ENCODE assay signal across 2 cellular contexts in the genomic region with DNA sequence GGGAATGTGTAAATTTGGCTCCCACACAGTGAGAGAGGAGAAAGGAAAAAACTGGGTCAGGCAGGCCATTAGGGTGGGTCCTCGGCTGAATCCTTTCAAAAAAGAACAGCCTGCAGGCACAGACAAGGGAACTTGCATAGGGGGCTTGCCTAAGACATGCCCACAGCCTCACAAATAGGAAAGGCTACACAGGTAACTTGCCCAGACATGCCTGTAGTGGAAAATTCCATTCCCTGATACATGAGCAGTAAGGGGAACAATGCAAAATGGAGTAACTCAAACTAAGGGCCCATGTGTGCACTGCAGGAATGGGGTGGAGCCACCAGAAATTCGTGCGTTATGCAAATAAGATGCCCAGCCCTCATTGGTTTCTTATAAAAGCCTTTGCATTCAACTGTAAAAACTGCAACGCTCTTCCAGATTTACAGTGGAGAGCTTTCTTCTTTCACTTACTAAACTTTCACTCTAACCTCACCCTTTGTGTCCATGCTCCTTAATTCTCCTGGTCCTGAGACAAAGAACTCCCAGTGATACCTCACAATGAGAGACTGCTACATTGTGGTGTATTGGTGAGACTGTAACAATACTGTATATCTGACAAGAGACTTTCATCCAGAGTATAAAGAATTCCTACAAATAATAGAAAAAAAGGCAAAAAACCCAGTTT.
TF ChIP-seq lines count a peak whose summit lies in the region.

No MANE protein-coding gene starts in this region.

TF ChIP-seq in GM23338, 12 proteins besides CTCF, POLR2A, EP300 and RAD21 (continues in another document):
- TF ChIP-seq EZH2phosphoT487 (IDR thresholded peaks at IDR 0.05; ENCODE audit: unreplicated experiment) = no peak
- no peak for TF ChIP-seq ZNF114 (CRISPR knock-in tag; IDR thresholded peaks at IDR 0.05)
- no peak for TF ChIP-seq NANOG (IDR thresholded peaks at IDR 0.05; ENCODE audit: borderline replicate concordance)
- TF ChIP-seq CREB1 (CRISPR knock-in tag; IDR thresholded peaks at IDR 0.05; ENCODE audit: low read depth) = no peak
- no peak for TF ChIP-seq EZH2 (IDR thresholded peaks at IDR 0.05; ENCODE audit: low read depth, unreplicated experiment)
- no peak for TF ChIP-seq ZNF331 (CRISPR knock-in tag; IDR thresholded peaks at IDR 0.05; ENCODE audit: low read depth)
- TF ChIP-seq, protein P1, sequence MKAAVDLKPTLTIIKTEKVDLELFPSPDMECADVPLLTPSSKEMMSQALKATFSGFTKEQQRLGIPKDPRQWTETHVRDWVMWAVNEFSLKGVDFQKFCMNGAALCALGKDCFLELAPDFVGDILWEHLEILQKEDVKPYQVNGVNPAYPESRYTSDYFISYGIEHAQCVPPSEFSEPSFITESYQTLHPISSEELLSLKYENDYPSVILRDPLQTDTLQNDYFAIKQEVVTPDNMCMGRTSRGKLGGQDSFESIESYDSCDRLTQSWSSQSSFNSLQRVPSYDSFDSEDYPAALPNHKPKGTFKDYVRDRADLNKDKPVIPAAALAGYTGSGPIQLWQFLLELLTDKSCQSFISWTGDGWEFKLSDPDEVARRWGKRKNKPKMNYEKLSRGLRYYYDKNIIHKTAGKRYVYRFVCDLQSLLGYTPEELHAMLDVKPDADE (IDR thresholded peaks at IDR 0.05) = no peak
- TF ChIP-seq POLR2AphosphoS5 (IDR thresholded peaks at IDR 0.05; ENCODE audit: low read depth) = no peak
- TF ChIP-seq STAT1 (IDR thresholded peaks at IDR 0.05; ENCODE audit: unreplicated experiment) = no peak
- TF ChIP-seq, protein P2, sequence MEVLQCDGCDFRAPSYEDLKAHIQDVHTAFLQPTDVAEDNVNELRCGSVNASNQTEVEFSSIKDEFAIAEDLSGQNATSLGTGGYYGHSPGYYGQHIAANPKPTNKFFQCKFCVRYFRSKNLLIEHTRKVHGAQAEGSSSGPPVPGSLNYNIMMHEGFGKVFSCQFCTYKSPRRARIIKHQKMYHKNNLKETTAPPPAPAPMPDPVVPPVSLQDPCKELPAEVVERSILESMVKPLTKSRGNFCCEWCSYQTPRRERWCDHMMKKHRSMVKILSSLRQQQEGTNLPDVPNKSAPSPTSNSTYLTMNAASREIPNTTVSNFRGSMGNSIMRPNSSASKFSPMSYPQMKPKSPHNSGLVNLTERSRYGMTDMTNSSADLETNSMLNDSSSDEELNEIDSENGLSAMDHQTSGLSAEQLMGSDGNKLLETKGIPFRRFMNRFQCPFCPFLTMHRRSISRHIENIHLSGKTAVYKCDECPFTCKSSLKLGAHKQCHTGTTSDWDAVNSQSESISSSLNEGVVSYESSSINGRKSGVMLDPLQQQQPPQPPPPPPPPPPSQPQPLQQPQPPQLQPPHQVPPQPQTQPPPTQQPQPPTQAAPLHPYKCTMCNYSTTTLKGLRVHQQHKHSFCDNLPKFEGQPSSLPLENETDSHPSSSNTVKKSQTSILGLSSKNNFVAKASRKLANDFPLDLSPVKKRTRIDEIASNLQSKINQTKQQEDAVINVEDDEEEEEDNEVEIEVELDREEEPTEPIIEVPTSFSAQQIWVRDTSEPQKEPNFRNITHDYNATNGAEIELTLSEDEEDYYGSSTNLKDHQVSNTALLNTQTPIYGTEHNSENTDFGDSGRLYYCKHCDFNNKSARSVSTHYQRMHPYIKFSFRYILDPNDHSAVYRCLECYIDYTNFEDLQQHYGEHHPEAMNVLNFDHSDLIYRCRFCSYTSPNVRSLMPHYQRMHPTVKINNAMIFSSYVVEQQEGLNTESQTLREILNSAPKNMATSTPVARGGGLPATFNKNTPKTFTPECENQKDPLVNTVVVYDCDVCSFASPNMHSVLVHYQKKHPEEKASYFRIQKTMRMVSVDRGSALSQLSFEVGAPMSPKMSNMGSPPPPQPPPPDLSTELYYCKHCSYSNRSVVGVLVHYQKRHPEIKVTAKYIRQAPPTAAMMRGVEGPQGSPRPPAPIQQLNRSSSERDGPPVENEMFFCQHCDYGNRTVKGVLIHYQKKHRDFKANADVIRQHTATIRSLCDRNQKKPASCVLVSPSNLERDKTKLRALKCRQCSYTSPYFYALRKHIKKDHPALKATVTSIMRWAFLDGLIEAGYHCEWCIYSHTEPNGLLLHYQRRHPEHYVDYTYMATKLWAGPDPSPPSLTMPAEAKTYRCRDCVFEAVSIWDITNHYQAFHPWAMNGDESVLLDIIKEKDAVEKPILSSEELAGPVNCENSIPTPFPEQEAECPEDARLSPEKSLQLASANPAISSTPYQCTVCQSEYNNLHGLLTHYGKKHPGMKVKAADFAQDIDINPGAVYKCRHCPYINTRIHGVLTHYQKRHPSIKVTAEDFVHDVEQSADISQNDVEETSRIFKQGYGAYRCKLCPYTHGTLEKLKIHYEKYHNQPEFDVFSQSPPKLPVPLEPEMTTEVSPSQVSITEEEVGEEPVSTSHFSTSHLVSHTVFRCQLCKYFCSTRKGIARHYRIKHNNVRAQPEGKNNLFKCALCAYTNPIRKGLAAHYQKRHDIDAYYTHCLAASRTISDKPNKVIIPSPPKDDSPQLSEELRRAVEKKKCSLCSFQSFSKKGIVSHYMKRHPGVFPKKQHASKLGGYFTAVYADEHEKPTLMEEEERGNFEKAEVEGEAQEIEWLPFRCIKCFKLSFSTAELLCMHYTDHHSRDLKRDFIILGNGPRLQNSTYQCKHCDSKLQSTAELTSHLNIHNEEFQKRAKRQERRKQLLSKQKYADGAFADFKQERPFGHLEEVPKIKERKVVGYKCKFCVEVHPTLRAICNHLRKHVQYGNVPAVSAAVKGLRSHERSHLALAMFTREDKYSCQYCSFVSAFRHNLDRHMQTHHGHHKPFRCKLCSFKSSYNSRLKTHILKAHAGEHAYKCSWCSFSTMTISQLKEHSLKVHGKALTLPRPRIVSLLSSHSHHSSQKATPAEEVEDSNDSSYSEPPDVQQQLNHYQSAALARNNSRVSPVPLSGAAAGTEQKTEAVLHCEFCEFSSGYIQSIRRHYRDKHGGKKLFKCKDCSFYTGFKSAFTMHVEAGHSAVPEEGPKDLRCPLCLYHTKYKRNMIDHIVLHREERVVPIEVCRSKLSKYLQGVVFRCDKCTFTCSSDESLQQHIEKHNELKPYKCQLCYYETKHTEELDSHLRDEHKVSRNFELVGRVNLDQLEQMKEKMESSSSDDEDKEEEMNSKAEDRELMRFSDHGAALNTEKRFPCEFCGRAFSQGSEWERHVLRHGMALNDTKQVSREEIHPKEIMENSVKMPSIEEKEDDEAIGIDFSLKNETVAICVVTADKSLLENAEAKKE (CRISPR knock-in tag; IDR thresholded peaks at IDR 0.05) = no peak

TF ChIP-seq in IMR-90, 13 proteins besides CTCF, POLR2A, EP300 and RAD21:
- TF ChIP-seq SMC3 (IDR thresholded peaks at IDR 0.05; ENCODE audit: low read depth, low read length) = no peak
- no peak for TF ChIP-seq RCOR1 (IDR thresholded peaks at IDR 0.05; ENCODE audit: insufficient replicate concordance, low read length)
- TF ChIP-seq CHD1 (IDR thresholded peaks at IDR 0.05; ENCODE audit: low read depth, low read length) = no peak
- no peak for TF ChIP-seq MXI1 (IDR thresholded peaks at IDR 0.05; ENCODE audit: borderline replicate concordance, low read depth, low read length)
- TF ChIP-seq NFE2L2 (IDR thresholded peaks at IDR 0.05; ENCODE audit: low read depth, low read length) = no peak
- TF ChIP-seq BHLHE40 (IDR thresholded peaks at IDR 0.05; ENCODE audit: low read depth, low read length) = no peak
- TF ChIP-seq, protein P3, sequence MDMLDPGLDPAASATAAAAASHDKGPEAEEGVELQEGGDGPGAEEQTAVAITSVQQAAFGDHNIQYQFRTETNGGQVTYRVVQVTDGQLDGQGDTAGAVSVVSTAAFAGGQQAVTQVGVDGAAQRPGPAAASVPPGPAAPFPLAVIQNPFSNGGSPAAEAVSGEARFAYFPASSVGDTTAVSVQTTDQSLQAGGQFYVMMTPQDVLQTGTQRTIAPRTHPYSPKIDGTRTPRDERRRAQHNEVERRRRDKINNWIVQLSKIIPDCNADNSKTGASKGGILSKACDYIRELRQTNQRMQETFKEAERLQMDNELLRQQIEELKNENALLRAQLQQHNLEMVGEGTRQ (IDR thresholded peaks at IDR 0.05; ENCODE audit: low read depth, low read length) = no peak
- no peak for TF ChIP-seq MAZ (IDR thresholded peaks at IDR 0.05; ENCODE audit: borderline replicate concordance, low read depth, low read length)
- TF ChIP-seq FOS (IDR thresholded peaks at IDR 0.05; ENCODE audit: low read depth, low read length) = no peak
- TF ChIP-seq, protein P4, sequence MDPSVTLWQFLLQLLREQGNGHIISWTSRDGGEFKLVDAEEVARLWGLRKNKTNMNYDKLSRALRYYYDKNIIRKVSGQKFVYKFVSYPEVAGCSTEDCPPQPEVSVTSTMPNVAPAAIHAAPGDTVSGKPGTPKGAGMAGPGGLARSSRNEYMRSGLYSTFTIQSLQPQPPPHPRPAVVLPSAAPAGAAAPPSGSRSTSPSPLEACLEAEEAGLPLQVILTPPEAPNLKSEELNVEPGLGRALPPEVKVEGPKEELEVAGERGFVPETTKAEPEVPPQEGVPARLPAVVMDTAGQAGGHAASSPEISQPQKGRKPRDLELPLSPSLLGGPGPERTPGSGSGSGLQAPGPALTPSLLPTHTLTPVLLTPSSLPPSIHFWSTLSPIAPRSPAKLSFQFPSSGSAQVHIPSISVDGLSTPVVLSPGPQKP (IDR thresholded peaks at IDR 0.05; ENCODE audit: borderline replicate concordance, low read depth, low read length) = no peak
- TF ChIP-seq RFX5 (IDR thresholded peaks at IDR 0.05; ENCODE audit: low read depth, low read length) = no peak
- no peak for TF ChIP-seq MAFK (IDR thresholded peaks at IDR 0.05; ENCODE audit: low read depth, low read length)
- TF ChIP-seq CEBPB (IDR thresholded peaks at IDR 0.05; ENCODE audit: low read depth, low read length) = no peak
